Comparison of ENCODE assay signal across 25 cellular contexts in the genomic region with DNA sequence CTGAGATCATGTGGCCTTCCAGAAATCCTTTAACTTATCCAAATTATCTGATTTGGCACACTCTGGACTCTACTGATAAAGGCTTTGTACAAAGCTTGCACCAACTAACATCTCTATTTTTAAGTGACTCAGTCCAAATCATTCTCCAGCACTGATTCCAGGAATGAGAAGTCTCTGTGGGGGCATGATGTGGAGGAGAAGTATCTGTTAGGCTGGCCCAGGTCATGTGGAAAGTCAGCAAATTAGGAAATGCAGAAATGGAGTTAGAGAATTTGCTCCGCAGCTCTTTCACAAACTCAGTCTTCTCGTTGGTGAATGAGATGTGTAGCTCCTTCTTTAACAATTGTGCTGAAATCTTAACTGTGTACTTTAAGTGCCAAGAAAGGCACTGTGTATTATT.
"Had no signal": no experiment of that assay in that cellular context is flagged by ENCODE, and none has a peak within 500 bp of the region (broad histone marks: within the 10 kb centered on the region; RNA-seq: fewer than 3 reads in every experiment).

No MANE protein-coding gene starts in this region.

- H3K27me3 ChIP-seq: esophagus squamous epithelium, gastrocnemius medialis, heart right ventricle, left lung had no signal

- H3K27ac ChIP-seq: epithelial cell of prostate, esophagus squamous epithelium, gastrocnemius medialis, heart right ventricle, left lung, lower lobe of right lung had no signal

- H3K36me3 ChIP-seq: esophagus squamous epithelium, gastrocnemius medialis, heart right ventricle, left lung, lower lobe of right lung had no signal

- H3K4me1 ChIP-seq: esophagus squamous epithelium, gastrocnemius medialis, left lung, lower lobe of right lung had no signal

- H3K9me3 ChIP-seq: esophagus squamous epithelium, gastrocnemius medialis, lower lobe of right lung, mucosa of descending colon had no signal

- ATAC-seq: effector memory CD8-positive, alpha-beta T cell; esophagus mucosa; gastrocnemius medialis; heart right ventricle; left cardiac atrium; left lung; left ventricle myocardium superior; lower lobe of right lung; mucosa of descending colon; naive thymus-derived CD8-positive, alpha-beta T cell had no signal

- DNase-seq: cortex of kidney; effector CD8-positive, alpha-beta T cell; effector memory CD8-positive, alpha-beta T cell; endodermal cell; erythroblast; esophagus squamous epithelium; foreskin fibroblast; foreskin melanocyte; gastrocnemius medialis; glutamatergic neuron; heart right ventricle; hippocampal formation; left cardiac atrium; left lung; left ventricle myocardium superior; lower lobe of right lung; mesenchymal stem cell; mucosa of descending colon; naive B cell; naive thymus-derived CD8-positive, alpha-beta T cell had no signal

- H3K4me3 ChIP-seq: esophagus squamous epithelium, gastrocnemius medialis, heart right ventricle, left lung, lower lobe of right lung, mucosa of descending colon had no signal

- FAIRE-seq: endometrium, islet of Langerhans, keratinocyte had no signal
